ENCODE assay signal across 10 cellular contexts in genomic region chr11:85626496-85626895, GRCh38. TPM values are rescaled to one million over a fixed set of nuclear protein-coding genes. Genes with fewer than 3 reads are reported as not detected.
DNase-seq lines count a peak whose midpoint lies in the region; ATAC-seq, FAIRE-seq and TF ChIP-seq lines count a peak whose summit lies in the region.
"Had no signal": no experiment of that assay in that cellular context is flagged by ENCODE, and none has a peak within 500 bp of the region (broad histone marks: within the 10 kb centered on the region; RNA-seq: fewer than 3 reads in every experiment).

No MANE protein-coding gene starts in this region.

- H3K4me3 ChIP-seq in A549 (no peak overlapping the region), HFF-Myc (replicated peaks; ENCODE audit: low read depth, low read length) (0 out of 2 replicates have a peak overlapping the region, but pooled peaks have one; percentile 89)

- FAIRE-seq in A549 (lab: Jason Lieb, UNC) = no peak

- no peak for TF ChIP-seq POLR2A in A549 (IDR thresholded peaks at IDR 0.05; ENCODE audit: low read length)

- TF ChIP-seq CTCF in A549 (IDR thresholded peaks at IDR 0.05) (no peak), HFF-Myc (IDR thresholded peaks at IDR 0.05; ENCODE audit: low read depth, low read length, missing control alignments) (no peak)

- POLR2A ChIA-PET in A549 (lab: Yijun Ruan, JAX) = interaction anchor here (2.6 to 5.0 kb wide), 2 partner anchors 21 to 38 kb away, joined by 18 to 30 read pairs; partner anchors contain the start of genes CREBZF and TMEM126A

- CTCF ChIA-PET in A549 (lab: Yijun Ruan, JAX) = interaction anchor here (0.7 to 1.6 kb wide), 3 partner anchors 11 to 228 kb away, joined by 3 to 4 read pairs (median 4); partner anchors contain the start of gene CCDC83

- WGBS in A549 (ENCODE audit: missing lambda C conversion rate) = 93% methylated on average over 2 of the region's 2 CpGs

- H3K36me3 Mint-ChIP-seq in activated naive CD8-positive, alpha-beta T cell treated with anti-CD3 and anti-CD28 coated beads for 36 hours = peaks cover 8% of the 10 kb centered on the region
- peaks cover 2% of the 10 kb centered on the region for H3K36me3 Mint-ChIP-seq in memory B cell

- H3K27ac Mint-ChIP-seq in activated naive CD8-positive, alpha-beta T cell treated with anti-CD3 and anti-CD28 coated beads for 36 hours = peak overlapping the region; percentile 99
- H3K27ac Mint-ChIP-seq in memory B cell = peak overlapping the region; percentile 88

- DNase-seq in A549 (ENCODE audit: low read depth in 1 of 2, low spot score in 1 of 2) (no peak), HFF-Myc (ENCODE audit: extremely low read depth, low read depth) (no peak), memory B cell (ENCODE audit: low spot score in 2 of 2) (no peak), OCI-M1 (lab: John Stamatoyannopoulos, UW) (no peak), HT-29 (ENCODE audit: low spot score) (no peak), cerebellum (ENCODE audit: low spot score) (no peak)
- peak; percentile 15 for DNase-seq in activated naive CD8-positive, alpha-beta T cell treated with anti-CD3 and anti-CD28 coated beads for 36 hours
- DNase-seq in stimulated activated CD8-positive, alpha-beta memory T cell treated with anti-CD3 and anti-CD28 coated beads, Interleukin-4, amount 100 ng/mL, for 48 hours = no peak

- no peaks in the 10 kb centered on the region for H3K27me3 Mint-ChIP-seq in activated naive CD8-positive, alpha-beta T cell treated with anti-CD3 and anti-CD28 coated beads for 36 hours
- no peaks in the 10 kb centered on the region for H3K27me3 Mint-ChIP-seq in memory B cell

- TF ChIP-seq EP300 in A549 (IDR thresholded peaks at IDR 0.05) = no peak

- H3K4me3 Mint-ChIP-seq in activated naive CD8-positive, alpha-beta T cell treated with anti-CD3 and anti-CD28 coated beads for 36 hours = peak overlapping the region; percentile 98
- peak overlapping the region; percentile 96 for H3K4me3 Mint-ChIP-seq in memory B cell

- no peak for ATAC-seq in A549
- ATAC-seq in memory B cell (ENCODE audit: low read depth) = no peak

- H3K9me3 Mint-ChIP-seq in activated naive CD8-positive, alpha-beta T cell treated with anti-CD3 and anti-CD28 coated beads for 36 hours = no peaks in the 10 kb centered on the region
- H3K9me3 Mint-ChIP-seq in memory B cell = no peaks in the 10 kb centered on the region

- H3K4me1 ChIP-seq in A549 = peaks cover 14% of the 10 kb centered on the region

- no peak for TF ChIP-seq RAD21 in A549 (conservative IDR thresholded peaks at IDR 0.05 in 1 of 2, IDR thresholded peaks at IDR 0.05 in 1 of 2)

- H3K9me3 ChIP-seq in A549 = no peaks in the 10 kb centered on the region

- H3K27ac ChIP-seq in A549 = no peak overlapping the region
- H3K27ac ChIP-seq: SK-N-MC had no signal

- peaks cover 29% of the 10 kb centered on the region for H3K4me1 Mint-ChIP-seq in activated naive CD8-positive, alpha-beta T cell treated with anti-CD3 and anti-CD28 coated beads for 36 hours
- peaks cover 22% of the 10 kb centered on the region for H3K4me1 Mint-ChIP-seq in memory B cell

- peak overlapping the region; percentile 96 for H3K4me2 ChIP-seq in A549

TF ChIP-seq in A549, 52 proteins besides CTCF, POLR2A, EP300 and RAD21:
- TF ChIP-seq RCOR1 (IDR thresholded peaks at IDR 0.05; ENCODE audit: low read depth, low read length) (no peak), RNF2 (IDR thresholded peaks at IDR 0.05; ENCODE audit: borderline replicate concordance, low read depth) (no peak), HMGXB4 (CRISPR knock-in tag; IDR thresholded peaks at IDR 0.05; ENCODE audit: borderline replicate concordance) (no peak), ZSCAN20 (CRISPR knock-in tag; IDR thresholded peaks at IDR 0.05) (no peak)

RNA-seq across cellular contexts. Expression of gene DLG2, which starts 0.6 kb away (rescaled TPM):
- polyA plus RNA-seq in A549 (2011; rRNA removed) = 0.66 and 0.79 TPM in 2 replicates
- polyA plus RNA-seq in A549 (2012; cell fraction: cytosol; rRNA removed) = 0.12 and 0.19 TPM in 2 replicates
- 0.11 and 0.13 TPM in 2 replicates for polyA plus RNA-seq in A549 (2012; cell fraction: nucleus; rRNA removed)
- 0.26 to 0.40 TPM (median 0.31 TPM) in 3 replicates for polyA plus RNA-seq in A549 (2017; fragmentation: RNase III; extraction: RNeasy Plus Mini Kit Qiagen cat#74134 plus additional on column Dnase treatment)
- 0.73 and 0.99 TPM in 2 replicates for polyA minus RNA-seq in A549 (2011; rRNA and poly(A)+ RNA removed)
- total RNA-seq in activated naive CD8-positive, alpha-beta T cell treated with anti-CD3 and anti-CD28 coated beads for 36 hours = 1 to 10 TPM; 1.7 to 1.9 TPM
- 0.37 and 0.86 TPM in 2 replicates for total RNA-seq in HT-29 (2014; rRNA removed; shearing (Covaris generic))
- 165 TPM for total RNA-seq in cerebellum

RNA-seq across cellular contexts. Expression of gene TMEM126B, which starts 1.9 kb away (rescaled TPM):
- polyA plus RNA-seq in A549 (2011; rRNA removed) = 88.9 and 114 TPM in 2 replicates
- polyA plus RNA-seq in A549 (2012; cell fraction: cytosol; rRNA removed) = 27.6 and 30.6 TPM in 2 replicates
- 10.0 and 25.9 TPM in 2 replicates for polyA plus RNA-seq in A549 (2012; cell fraction: nucleus; rRNA removed)
- 70.6 to 82.4 TPM (median 75.0 TPM) in 3 replicates for polyA plus RNA-seq in A549 (2017; fragmentation: RNase III; extraction: RNeasy Plus Mini Kit Qiagen cat#74134 plus additional on column Dnase treatment)
- 10.7 and 15.5 TPM in 2 replicates for polyA minus RNA-seq in A549 (2011; rRNA and poly(A)+ RNA removed)
- total RNA-seq in activated naive CD8-positive, alpha-beta T cell treated with anti-CD3 and anti-CD28 coated beads for 36 hours = 10 to 100 TPM; 67.2 to 68.5 TPM
- 54.0 and 57.9 TPM in 2 replicates for total RNA-seq in HT-29 (2014; rRNA removed; shearing (Covaris generic))
- 37.7 TPM for total RNA-seq in cerebellum

RNA-seq across cellular contexts. Expression of gene TMEM126A, which starts 21.3 kb away (rescaled TPM):
- polyA plus RNA-seq in A549 (2011; rRNA removed) (101 and 123 TPM in 2 replicates), A549 (2017; fragmentation: RNase III; extraction: RNeasy Plus Mini Kit Qiagen cat#74134 plus additional on column Dnase treatment) (74.9 to 79.4 TPM (median 76.2 TPM) in 3 replicates)
- polyA plus RNA-seq in A549 (2012; cell fraction: cytosol; rRNA removed) = 34.9 and 41.4 TPM in 2 replicates
- 7.9 and 9.4 TPM in 2 replicates for polyA plus RNA-seq in A549 (2012; cell fraction: nucleus; rRNA removed)
- 9.0 and 11.4 TPM in 2 replicates for polyA minus RNA-seq in A549 (2011; rRNA and poly(A)+ RNA removed)
- total RNA-seq in activated naive CD8-positive, alpha-beta T cell treated with anti-CD3 and anti-CD28 coated beads for 36 hours = 10 to 100 TPM; 53.7 to 55.9 TPM
- total RNA-seq in HT-29 (2014; rRNA removed; shearing (Covaris generic)) = 13.0 and 24.1 TPM in 2 replicates
- 24.0 TPM for total RNA-seq in cerebellum

RNA-seq across cellular contexts. Expression of gene CREBZF, which starts 38.4 kb away (rescaled TPM):
- 58.5 and 61.8 TPM in 2 replicates for polyA plus RNA-seq in A549 (2011; rRNA removed)
- 30.7 and 32.7 TPM in 2 replicates for polyA plus RNA-seq in A549 (2012; cell fraction: cytosol; rRNA removed)
- 99.6 and 113 TPM in 2 replicates for polyA plus RNA-seq in A549 (2012; cell fraction: nucleus; rRNA removed)
- polyA plus RNA-seq in A549 (2017; fragmentation: RNase III; extraction: RNeasy Plus Mini Kit Qiagen cat#74134 plus additional on column Dnase treatment) = 48.2 to 58.6 TPM (median 57.8 TPM) in 3 replicates
- 29.4 and 31.3 TPM in 2 replicates for polyA minus RNA-seq in A549 (2011; rRNA and poly(A)+ RNA removed)
- total RNA-seq in activated naive CD8-positive, alpha-beta T cell treated with anti-CD3 and anti-CD28 coated beads for 36 hours = 10 to 100 TPM; 38.1 to 38.4 TPM
- 108 and 124 TPM in 2 replicates for total RNA-seq in HT-29 (2014; rRNA removed; shearing (Covaris generic))
- 82.5 TPM for total RNA-seq in cerebellum

RNA-seq across cellular contexts. Expression of gene CCDC89, which starts 59.5 kb away (rescaled TPM):
- polyA plus RNA-seq in A549 (2011; rRNA removed) (0.05 and 0.07 TPM in 2 replicates), A549 (2017; fragmentation: RNase III; extraction: RNeasy Plus Mini Kit Qiagen cat#74134 plus additional on column Dnase treatment) (not detected in 3 replicates)
- 0.03 TPM in 2 replicates for polyA plus RNA-seq in A549 (2012; cell fraction: cytosol; rRNA removed)
- 0.09 and 0.13 TPM in 2 replicates for polyA plus RNA-seq in A549 (2012; cell fraction: nucleus; rRNA removed)
- 0.29 and 0.33 TPM in 2 replicates for polyA minus RNA-seq in A549 (2011; rRNA and poly(A)+ RNA removed)
- total RNA-seq in activated naive CD8-positive, alpha-beta T cell treated with anti-CD3 and anti-CD28 coated beads for 36 hours = not detected
- 0.13 TPM in 1 of 2 replicates, not detected in the other for total RNA-seq in HT-29 (2014; rRNA removed; shearing (Covaris generic))
- 1.4 TPM for total RNA-seq in cerebellum
- total RNA-seq: dermis microvascular lymphatic vessel endothelial cell had no signal

Comparison
In these comparisons a context has a peak if more than half of its experiments do, and no peak if none do; other contexts are left out.
1. RNA of gene DLG2, which starts 0.6 kb away (total RNA-seq): 165 TPM in cerebellum (single experiment); 1.7 to 1.9 TPM in activated naive CD8-positive, alpha-beta T cell treated with anti-CD3 and anti-CD28 coated beads for 36 hours and 0.37 to 0.86 TPM in HT-29; every median in the first group is over 10 times any median in the second.